In genomic region chrX:154918060-154918483, GRCh38 we compare ENCODE assay signal across 8 cellular contexts. TPM values are rescaled to one million over a fixed set of nuclear protein-coding genes. Genes with fewer than 3 reads are reported as not detected.
A peak's percentile ranks its signal among the peaks of the same experiment; 100 is the strongest.
DNase-seq lines count a peak whose midpoint lies in the region; ATAC-seq and TF ChIP-seq lines count a peak whose summit lies in the region.

No MANE protein-coding gene starts in this region.

- 0 to 12% (median 7%) methylated on average over 2 to 5 of the region's 5 CpGs for WGBS in adrenal gland, 4 donors
- WGBS in prostate gland = 8% methylated on average over 5 of the region's 5 CpGs

- H3K4me3 ChIP-seq in A673 (ENCODE audit: low read depth, low read length, poor library complexity, severe bottlenecking) (no peak overlapping the region), GM12865 (ENCODE audit: low read depth, low read length) (peak overlapping the region; percentile 24; the same call in 1 of the 2 replicates), KMS-11 (IDR thresholded peaks at IDR 0.05; ENCODE audit: insufficient read depth, low read depth, low read length) (no peak overlapping the region), Panc1 (ENCODE audit: low read depth in 2 of 2, low read length in 2 of 2) (peak overlapping the region; percentile 33 to 55), adrenal gland (no peak overlapping the region), prostate gland (no peak overlapping the region)

- no peaks in the 10 kb centered on the region for H3K9me3 ChIP-seq in A673 (ENCODE audit: low read depth, low read length, poor library complexity, severe bottlenecking)
- no peaks in the 10 kb centered on the region for H3K9me3 ChIP-seq in Panc1 (ENCODE audit: control insufficient read depth, insufficient read depth, low read depth, low read length)
- no peaks in the 10 kb centered on the region for H3K9me3 ChIP-seq in adrenal gland (replicated peaks in 1 of 3)
- H3K9me3 ChIP-seq in prostate gland = no peaks in the 10 kb centered on the region

- TF ChIP-seq CTCF in A673 (conservative IDR thresholded peaks at IDR 0.05; ENCODE audit: low read depth, low read length) (peak; percentile 81), GM12865 (IDR thresholded peaks at IDR 0.05; ENCODE audit: insufficient read depth, low read depth, low read length, missing control alignments) (peak; percentile 55), KMS-11 (conservative IDR thresholded peaks at IDR 0.05; ENCODE audit: low read depth, low read length) (peak; percentile 88), Panc1 (IDR thresholded peaks at IDR 0.05) (peak; percentile 80), adrenal gland (IDR thresholded peaks at IDR 0.05) (peak; percentile 38 to 67 (median 62)), prostate gland (IDR thresholded peaks at IDR 0.05) (peak in 3 of 4 experiments; percentile 19 to 55 (median 49))

- no peak overlapping the region for H3K27ac ChIP-seq in A673 (ENCODE audit: low read depth, low read length, poor library complexity, severe bottlenecking)
- H3K27ac ChIP-seq in KMS-11 = no peak overlapping the region
- 0 out of 2 replicates have a peak overlapping the region, but pooled peaks have one; percentile 44 for H3K27ac ChIP-seq in Panc1 (ENCODE audit: low read length)
- no peak overlapping the region for H3K27ac ChIP-seq in adrenal gland
- H3K27ac ChIP-seq in prostate gland = no peak overlapping the region

- H4K20me1 ChIP-seq in KMS-11 (ENCODE audit: insufficient read depth) = no peaks in the 10 kb centered on the region

- DNase-seq in A673 (ENCODE audit: low spot score) = peak; percentile 87
- DNase-seq in GM12865 (ENCODE audit: low read depth) = peak; percentile 39
- peak; percentile 61 for DNase-seq in Panc1 (ENCODE audit: low read depth, low spot score)
- DNase-seq in adrenal gland = peak; percentile 35 to 76 (median 72)
- DNase-seq in left cardiac atrium = peak; percentile 36
- peak; percentile 13 for DNase-seq in prostate gland (ENCODE audit: low spot score)

- H3K27me3 ChIP-seq in A673 (replicated peaks; ENCODE audit: insufficient read depth, low read depth, low read length, poor library complexity) = no peaks in the 10 kb centered on the region
- no peaks in the 10 kb centered on the region for H3K27me3 ChIP-seq in KMS-11 (ENCODE audit: insufficient read depth, low read depth)
- H3K27me3 ChIP-seq in Panc1 (ENCODE audit: control insufficient read depth, insufficient read depth, low read length) = no peaks in the 10 kb centered on the region
- no peaks in the 10 kb centered on the region for H3K27me3 ChIP-seq in adrenal gland
- H3K27me3 ChIP-seq in prostate gland (replicated peaks; ENCODE audit: insufficient read depth) = no peaks in the 10 kb centered on the region

- peak overlapping the region; percentile 45 for H2AFZ ChIP-seq in KMS-11 (ENCODE audit: low read depth)

- H3K4me1 ChIP-seq in A673 (ENCODE audit: insufficient read depth, low read length, poor library complexity, severe bottlenecking) (no peaks in the 10 kb centered on the region), KMS-11 (ENCODE audit: low read depth, poor library complexity, severe bottlenecking) (no peaks in the 10 kb centered on the region), Panc1 (ENCODE audit: control insufficient read depth, insufficient read depth, low read length) (no peaks in the 10 kb centered on the region), adrenal gland (replicated peaks in 1 of 2) (no peaks in the 10 kb centered on the region), prostate gland (replicated peaks) (no peaks in the 10 kb centered on the region)

- CTCF ChIA-PET in A673 (lab: Charles Lee) (interaction anchor here (0.8 to 1.3 kb wide), 7 partner anchors 16 to 299 kb away, joined by 3 to 6 read pairs (median 4); partner anchors contain the start of gene VBP1), Panc1 (lab: Charles Lee) (interaction anchor here (0.7 to 1.8 kb wide), 11 partner anchors 62 to 299 kb away, joined by 3 to 12 read pairs (median 3); partner anchors contain the start of gene FUNDC2)

- no peak overlapping the region for H3K9ac ChIP-seq in KMS-11

- in situ Hi-C loops in Panc1 (cut with HindIII; ENCODE audit: low pct_unique_long_range_greater_than_20kb, low sequenced_read_pairs) = no loop called here

- ATAC-seq in Panc1 (peak; percentile 95), left cardiac atrium (peak; percentile 74 to 86), GM21528 (IDR thresholded peaks at IDR 0.05; ENCODE audit: low FRiP score, unreplicated experiment) (no peak)

- no TSS peak for BruUV-seq in A673 (replicated peaks; lab: Mats Ljungman, UMichigan)
- BruUV-seq in Panc1 (replicated peaks; lab: Mats Ljungman, UMichigan) = no TSS peak

- H3K36me3 ChIP-seq in A673 (ENCODE audit: insufficient read depth, low read length, poor library complexity, severe bottlenecking) (no peaks in the 10 kb centered on the region), KMS-11 (ENCODE audit: insufficient read depth) (no peaks in the 10 kb centered on the region), Panc1 (ENCODE audit: control insufficient read depth, insufficient read depth, low read length) (no peaks in the 10 kb centered on the region), adrenal gland (replicated peaks in 1 of 2) (no peaks in the 10 kb centered on the region), prostate gland (no peaks in the 10 kb centered on the region)

- H3K79me2 ChIP-seq in KMS-11 (ENCODE audit: insufficient read depth, low read depth) = no peaks in the 10 kb centered on the region

- POLR2A ChIA-PET in A673 (lab: Charles Lee; ENCODE audit: low non-redundant PET) (no interaction called here), Panc1 (lab: Charles Lee) (no interaction called here)

- no peak overlapping the region for H3K4me2 ChIP-seq in KMS-11

- intact Hi-C loops in A673 (cut with micrococcal nuclease; ENCODE audit: unreplicated experiment) = loop anchor here (5.0 to 10.0 kb wide), 3 partner anchors 137 to 904 kb away; no protein-coding TSS in a partner anchor
- intact Hi-C loops in Panc1 (cut with micrococcal nuclease; ENCODE audit: unreplicated experiment) = loop anchor here (2.0 to 5.0 kb wide), 3 partner anchors 63 to 219 kb away; no protein-coding TSS in a partner anchor
- intact Hi-C loops in adrenal gland (cut with DNase I) = no loop called here
- intact Hi-C loops in left cardiac atrium (cut with DNase I) = no loop called here
- intact Hi-C loops in prostate gland (cut with DNase I) = no loop called here

- TF ChIP-seq POLR2A in adrenal gland (IDR thresholded peaks at IDR 0.05) = no peak
- TF ChIP-seq POLR2A in prostate gland (IDR thresholded peaks at IDR 0.05) = no peak

RNA-seq across cellular contexts. Expression of gene F8A1, which starts 31.9 kb away (rescaled TPM):
- total RNA-seq in A673 (2021) = 25.0 and 25.2 TPM in 2 replicates
- 122 TPM for total RNA-seq in Panc1 (2021; ENCODE audit: unreplicated experiment)
- 93.2 TPM for polyA plus RNA-seq in Panc1 (2012; ENCODE audit: insufficient read length)
- total RNA-seq in adrenal gland = 10 to 100 TPM in 6 of 8 donors, 1 to 10 TPM in 2; 5.3 to 49.2 (median 24.8) TPM
- 10 to 100 TPM; 40.5 to 50.1 (median 47.6) TPM for polyA plus RNA-seq in adrenal gland
- total RNA-seq in left cardiac atrium = 10 to 100 TPM; 22.0 to 27.8 TPM
- 10 to 100 TPM in 1 of 2 donors, not detected in 1; 12.3 TPM for total RNA-seq in prostate gland

Comparison
In these comparisons a context has a peak if more than half of its experiments do, and no peak if none do; other contexts are left out.
1. DNase-seq: peak in every context shown above with its lines; median percentile 87 in A673; 72 in adrenal gland; 61 in Panc1; 39 in GM12865; 36 in left cardiac atrium; 13 in prostate gland.
2. H3K4me3 ChIP-seq: peak in GM12865 (single experiment) and Panc1 (2 of 2); none in A673 (single experiment), KMS-11 (single experiment), adrenal gland (0 of 4) and prostate gland (0 of 2).
3. intact Hi-C loops: an anchor here in A673 (5.0 to 10.0 kb wide) and Panc1 (2.0 to 5.0 kb wide); none called in adrenal gland, left cardiac atrium and prostate gland.
4. Peak in every context shown above with its lines, with median percentiles within 50 percentile points of each other: CTCF ChIP-seq.